1 cellular context compared by ENCODE assay signal in genomic region chr5:43973318-43973717, GRCh38.
TF ChIP-seq lines count a peak whose summit lies in the region.

No MANE protein-coding gene starts in this region.

TF ChIP-seq in K562, 482 proteins besides CTCF, POLR2A, EP300 and RAD21 (continued from another document):
- TF ChIP-seq E2F8 (IDR thresholded peaks at IDR 0.05; ENCODE audit: low read depth, partially characterized antibody) (no peak), BCOR (IDR thresholded peaks at IDR 0.05) (no peak), MTA3 (IDR thresholded peaks at IDR 0.05; ENCODE audit: borderline replicate concordance) (no peak), ZNF644 (tag; IDR thresholded peaks at IDR 0.05; ENCODE audit: low read depth) (no peak), PTTG1 (tag; IDR thresholded peaks at IDR 0.05; ENCODE audit: low read depth) (no peak), SLC30A9 (CRISPR knock-in tag; IDR thresholded peaks at IDR 0.05) (no peak)
